ENCODE assay signal across 7 cellular contexts in the genomic region with DNA sequence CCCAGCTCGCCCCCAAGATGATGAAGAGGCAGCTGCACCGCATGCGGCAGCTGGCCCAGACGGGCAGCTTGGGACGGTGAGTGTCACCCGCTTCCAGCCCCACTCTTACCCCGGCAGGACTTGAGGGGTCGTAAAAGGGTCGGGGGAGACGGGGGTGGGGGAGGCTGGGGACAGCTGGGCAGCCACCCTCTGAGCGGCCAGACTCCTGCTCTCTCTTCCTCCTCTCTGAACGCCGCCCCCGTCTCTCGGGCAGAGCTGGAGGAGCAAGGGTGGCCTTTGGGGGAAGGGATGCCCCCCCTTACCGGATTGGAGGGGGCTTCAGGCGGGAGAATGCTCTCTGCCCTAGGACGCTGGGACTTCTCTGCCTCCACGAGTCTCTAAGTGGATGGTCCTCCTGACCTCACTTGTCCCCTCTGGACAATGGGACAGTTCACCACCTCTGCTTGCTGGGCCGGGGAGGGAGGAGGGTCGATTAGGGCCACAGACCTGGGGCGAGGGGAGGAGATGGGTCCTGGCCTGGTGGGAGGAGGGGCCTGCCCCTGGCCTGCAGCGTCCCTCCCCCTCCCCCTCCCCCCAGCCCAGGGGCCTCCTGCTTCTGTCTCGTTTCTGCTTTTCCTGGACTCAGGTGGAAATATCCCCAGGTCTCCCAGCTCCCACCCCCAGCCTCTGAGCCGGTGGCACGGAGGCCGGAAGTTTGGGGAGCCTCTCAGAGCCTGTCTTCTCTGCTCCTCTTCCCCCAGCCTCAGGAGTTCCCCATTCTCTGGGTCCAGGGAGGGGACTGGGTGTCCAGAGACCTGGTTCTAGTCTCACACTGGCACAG. TPM values are rescaled to one million over a fixed set of nuclear protein-coding genes. Genes with fewer than 3 reads are reported as not detected.
DNase-seq lines count a peak whose midpoint lies in the region; ATAC-seq and TF ChIP-seq lines count a peak whose summit lies in the region.

No MANE protein-coding gene starts in this region.

- H3K36me3 Mint-ChIP-seq in endodermal cell (ENCODE audit: low read depth): peaks cover 10% of the 10 kb centered on the region
- peaks cover 8% of the 10 kb centered on the region for H3K36me3 Mint-ChIP-seq in nephron progenitor cell (ENCODE audit: low read depth)

- intact Hi-C loops in Panc1 (cut with micrococcal nuclease; ENCODE audit: unreplicated experiment): no loop called here

- H3K4me3 Mint-ChIP-seq in endodermal cell (peak overlapping the region; percentile 69), nephron progenitor cell (peak overlapping the region; percentile 85)

- H3K27ac ChIP-seq in Panc1 (ENCODE audit: low read length) (no peak overlapping the region), endodermal cell (ENCODE audit: low read depth, low read length) (no peak overlapping the region)

- H3K4me1 Mint-ChIP-seq in endodermal cell (peaks cover 14% of the 10 kb centered on the region), nephron progenitor cell (peaks cover 57% of the 10 kb centered on the region)

- H3K9ac ChIP-seq in endodermal cell (ENCODE audit: extremely low read depth, low read length, poor library complexity, severe bottlenecking): peak overlapping the region; percentile 53

- H3K4me3 ChIP-seq in Panc1 (ENCODE audit: low read depth in 2 of 2, low read length in 2 of 2) (peak overlapping the region; percentile 39 to 48), endodermal cell (ENCODE audit: low read length) (peak overlapping the region; percentile 87)

- TF ChIP-seq CTCF in GM20000 (IDR thresholded peaks at IDR 0.05; ENCODE audit: extremely low read depth, missing control alignments) (no peak), Panc1 (IDR thresholded peaks at IDR 0.05) (no peak), endodermal cell (conservative IDR thresholded peaks at IDR 0.05) (no peak), nephron progenitor cell (IDR thresholded peaks at IDR 0.05) (no peak)

- H3K27me3 Mint-ChIP-seq in endodermal cell (ENCODE audit: insufficient read depth): no peaks in the 10 kb centered on the region
- H3K27me3 Mint-ChIP-seq in nephron progenitor cell (ENCODE audit: low read depth, poor library complexity): no peaks in the 10 kb centered on the region

- 7 to 12% methylated on average over 5 to 20 of the region's 27 CpGs for whole genome bisulfite sequencing in endodermal cell (ENCODE audit: insufficient coverage in 1 of 2, insufficient read length in 1 of 2), 2 experiments

- in situ Hi-C loops in Panc1 (cut with HindIII; ENCODE audit: low pct_unique_long_range_greater_than_20kb, low sequenced_read_pairs): no loop called here

- H3K27ac Mint-ChIP-seq in endodermal cell (peak overlapping the region; percentile 35), nephron progenitor cell (no peak overlapping the region)

- H3K9me3 Mint-ChIP-seq in endodermal cell (no peaks in the 10 kb centered on the region), nephron progenitor cell (no peaks in the 10 kb centered on the region)

- H3K9me3 ChIP-seq in Panc1 (ENCODE audit: control insufficient read depth, insufficient read depth, low read depth, low read length) (no peaks in the 10 kb centered on the region), endodermal cell (ENCODE audit: control insufficient read depth, low read length) (no peaks in the 10 kb centered on the region)

- DNase-seq in GM20000 (ENCODE audit: low spot score) (peak; percentile 63), Panc1 (ENCODE audit: low read depth, low spot score) (no peak), endodermal cell (peak; percentile 77), nephron progenitor cell (peak; percentile 48)
- no peak for DNase-seq in activated CD4-positive, CD25-positive, alpha-beta regulatory T cell treated with anti-CD3 and anti-CD28 coated beads, Interleukin-2, amount 50 U/mL, for 72 hours

- H3K36me3 ChIP-seq in Panc1 (ENCODE audit: control insufficient read depth, insufficient read depth, low read length): no peaks in the 10 kb centered on the region
- peaks cover 7% of the 10 kb centered on the region for H3K36me3 ChIP-seq in endodermal cell (ENCODE audit: control insufficient read depth, insufficient read depth, low read length)

- no peaks in the 10 kb centered on the region for H3K27me3 ChIP-seq in Panc1 (ENCODE audit: control insufficient read depth, insufficient read depth, low read length)
- no peaks in the 10 kb centered on the region for H3K27me3 ChIP-seq in endodermal cell (ENCODE audit: control insufficient read depth, insufficient read depth, low read length, poor library complexity, severe bottlenecking)

- peaks cover 6% of the 10 kb centered on the region; the same call in 1 of the 2 replicates for H3K4me1 ChIP-seq in Panc1 (ENCODE audit: control insufficient read depth, insufficient read depth, low read length)
- peaks cover 6% of the 10 kb centered on the region for H3K4me1 ChIP-seq in endodermal cell (ENCODE audit: control insufficient read depth, insufficient read depth, low read length)

- ATAC-seq in Panc1 (no peak), GM21526 (IDR thresholded peaks at IDR 0.05; ENCODE audit: low FRiP score, unreplicated experiment) (no peak), HG03521 (IDR thresholded peaks at IDR 0.05; ENCODE audit: unreplicated experiment) (no peak)

- CTCF ChIA-PET in Panc1 (lab: Charles Lee): no interaction called here

- BruUV-seq in Panc1 (replicated peaks; lab: Mats Ljungman, UMichigan): no TSS peak

- POLR2A ChIA-PET in Panc1 (lab: Charles Lee): interaction anchor here (0.5 kb wide), 1 partner anchor 245 kb away, joined by 7 read pairs; no protein-coding TSS in a partner anchor

RNA-seq across cellular contexts. Expression of a gene that starts 0.5 kb away (rescaled TPM):
- 6.8 TPM for total RNA-seq in Panc1 (2021; ENCODE audit: unreplicated experiment)
- polyA plus RNA-seq in Panc1 (2012; ENCODE audit: insufficient read length): 6.8 TPM
- 10 to 100 TPM; 37.7 to 38.6 TPM for total RNA-seq in endodermal cell
- 15.7 TPM for polyA plus RNA-seq in endodermal cell (2013, experiment 1 of 2)
- 14.3 TPM for polyA plus RNA-seq in endodermal cell (2013, experiment 2 of 2)

RNA-seq across cellular contexts. Expression of a gene that starts 18.5 kb away (rescaled TPM):
- total RNA-seq in Panc1 (2021; ENCODE audit: unreplicated experiment): 17.6 TPM
- polyA plus RNA-seq in Panc1 (2012; ENCODE audit: insufficient read length): 14.6 TPM
- total RNA-seq in endodermal cell: 10 to 100 TPM; 23.5 to 29.3 TPM
- 40.4 TPM for polyA plus RNA-seq in endodermal cell (2013, experiment 1 of 2)
- polyA plus RNA-seq in endodermal cell (2013, experiment 2 of 2): 40.7 TPM

RNA-seq across cellular contexts. Expression of a gene that starts 31.3 kb away (rescaled TPM):
- total RNA-seq in Panc1 (2021; ENCODE audit: unreplicated experiment) (45.4 TPM), endodermal cell (10 to 100 TPM; 87.5 TPM)
- polyA plus RNA-seq in Panc1 (2012; ENCODE audit: insufficient read length): 42.9 TPM
- polyA plus RNA-seq in endodermal cell (2013, experiment 1 of 2): 60.0 TPM
- polyA plus RNA-seq in endodermal cell (2013, experiment 2 of 2): 56.4 TPM

RNA-seq across cellular contexts. Expression of a gene that starts 35.5 kb away (rescaled TPM):
- total RNA-seq in Panc1 (2021; ENCODE audit: unreplicated experiment): 1,518 TPM
- 2,763 TPM for polyA plus RNA-seq in Panc1 (2012; ENCODE audit: insufficient read length)
- total RNA-seq in endodermal cell: 10 to 100 TPM; 10.4 to 16.0 TPM
- polyA plus RNA-seq in endodermal cell (2013, experiment 1 of 2): 126 TPM
- 131 TPM for polyA plus RNA-seq in endodermal cell (2013, experiment 2 of 2)

RNA-seq across cellular contexts. Expression of a gene that starts 46.2 kb away (rescaled TPM):
- 32.7 TPM for total RNA-seq in Panc1 (2021; ENCODE audit: unreplicated experiment)
- polyA plus RNA-seq in Panc1 (2012; ENCODE audit: insufficient read length): 37.2 TPM
- 10 to 100 TPM; 21.9 to 26.8 TPM for total RNA-seq in endodermal cell
- polyA plus RNA-seq in endodermal cell (2013, experiment 1 of 2): 28.1 TPM
- 24.4 TPM for polyA plus RNA-seq in endodermal cell (2013, experiment 2 of 2)

Comparison
In these comparisons a context has a peak if more than half of its experiments do, and no peak if none do; other contexts are left out.
1. DNase-seq: peak in GM20000 (single experiment), endodermal cell (single experiment) and nephron progenitor cell (single experiment); none in Panc1 (single experiment) and activated CD4-positive, CD25-positive, alpha-beta regulatory T cell treated with anti-CD3 and anti-CD28 coated beads, Interleukin-2, amount 50 U/mL, for 72 hours (single experiment).